ENCODE assay signal across 8 cellular contexts in the genomic region with DNA sequence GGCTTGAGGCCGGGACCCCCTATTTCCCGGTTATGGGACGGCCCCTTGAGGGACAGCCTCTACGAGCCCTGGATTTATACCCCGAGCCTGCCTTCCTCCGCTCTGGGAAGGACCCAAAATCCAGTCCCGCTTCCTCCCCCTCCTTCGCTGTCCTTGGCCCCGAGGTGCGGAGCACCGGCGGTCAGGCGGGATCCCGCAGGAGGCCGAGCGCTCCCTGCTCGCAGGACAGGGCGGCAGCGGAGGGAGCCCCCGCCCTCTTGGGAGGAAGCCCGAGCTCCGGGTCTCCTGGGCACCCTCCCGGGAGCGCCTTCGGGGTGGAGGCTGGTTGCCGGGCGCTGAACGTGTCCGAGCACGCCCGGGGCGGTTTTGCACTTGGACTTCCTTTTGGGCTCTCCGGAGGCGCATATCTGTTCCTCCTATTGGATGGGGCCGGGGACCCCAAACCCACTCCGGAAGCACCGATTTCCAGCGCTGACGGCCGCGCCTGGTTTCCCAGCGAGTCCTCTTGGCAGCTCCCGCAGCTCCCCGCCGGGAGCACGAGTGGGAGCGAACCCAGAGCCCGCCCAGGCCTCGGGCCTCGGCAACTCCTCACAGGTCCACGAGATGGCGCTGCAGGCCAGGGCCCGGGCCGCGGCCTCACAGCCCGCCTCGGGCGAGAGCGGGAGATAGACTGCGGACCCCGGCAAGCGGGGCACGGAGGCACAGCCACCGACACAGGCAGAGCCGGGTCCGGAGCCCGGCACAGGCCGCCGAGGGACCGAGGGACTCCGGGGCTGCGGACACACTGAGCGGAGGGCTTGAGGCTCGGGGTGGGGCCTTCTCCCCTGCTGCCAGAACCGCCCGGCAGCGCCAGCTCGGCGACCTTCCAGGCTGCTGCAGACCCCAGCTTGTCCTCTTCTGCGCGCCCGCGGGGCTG. TPM values are rescaled to one million over a fixed set of nuclear protein-coding genes. Genes with fewer than 3 reads are reported as not detected.
DNase-seq lines count a peak whose midpoint lies in the region; ATAC-seq and TF ChIP-seq lines count a peak whose summit lies in the region.

No MANE protein-coding gene starts in this region.

- no peaks in the 10 kb centered on the region for H3K36me3 ChIP-seq in left lung

- peak; percentile 99 for TF ChIP-seq CTCF in left lung (IDR thresholded peaks at IDR 0.05)

- intact Hi-C loops in left lung (cut with DNase I): loop anchor here in 1 of 2 donors (10.0 kb wide), 1 partner anchor 423 kb away; no protein-coding TSS in a partner anchor

- peak overlapping the region; percentile 87 to 95 for H3K27ac ChIP-seq in left lung

- peaks cover 14 to 83% of the 10 kb centered on the region in 2 donors for H3K27me3 ChIP-seq in left lung

- H3K9me3 ChIP-seq in left lung: no peaks in the 10 kb centered on the region

- peak overlapping the region; percentile 59 to 65 for H3K4me3 ChIP-seq in left lung

- ATAC-seq in GM18519 (IDR thresholded peaks at IDR 0.05; ENCODE audit: low FRiP score, unreplicated experiment): peak; percentile 62
- ATAC-seq in HG03103 (IDR thresholded peaks at IDR 0.05; ENCODE audit: low read depth, unreplicated experiment): peak; percentile 56
- ATAC-seq in left lung: peak; percentile 83

- DNase-seq in A172 (ENCODE audit: low spot score) (peak; percentile 50), NCI-H2227 treated with DMSO at 0.1 percent for 48 hours (lab: John Stamatoyannopoulos, UW) (peak; percentile 70), dedifferentiated amniotic fluid mesenchymal stem cell (ENCODE audit: extremely low spot score) (peak; percentile 83), left lung (peak; percentile 82 to 95)
- DNase-seq in activated CD4-positive, alpha-beta T cell treated with anti-CD3 and anti-CD28 coated beads for 4 hours: peak; percentile 71 to 72
- DNase-seq in stimulated activated CD4-positive, alpha-beta T cell treated with anti-CD3 and anti-CD28 coated beads, Interleukin-2, amount 100 ng/mL, for 4 hours (ENCODE audit: low read depth): peak; percentile 59

- peaks cover 14 to 80% of the 10 kb centered on the region in 2 donors for H3K4me1 ChIP-seq in left lung

RNA-seq across cellular contexts. Expression of a gene that starts 12.6 kb away (rescaled TPM):
- total RNA-seq in A172 (2014; rRNA removed; shearing (Covaris generic)): 1.7 and 2.6 TPM in 2 replicates
- 100 to 1,000 TPM; 104 to 119 TPM for total RNA-seq in left lung

RNA-seq across cellular contexts. Expression of a gene that starts 40.0 kb away (rescaled TPM):
- 0.10 and 1.0 TPM in 2 replicates for total RNA-seq in A172 (2014; rRNA removed; shearing (Covaris generic))
- total RNA-seq in left lung: 10 to 100 TPM; 21.2 to 29.3 TPM

Comparison
In these comparisons a context has a peak if more than half of its experiments do, and no peak if none do; other contexts are left out.
1. Peak in every context shown above with its lines: DNase-seq, ATAC-seq, H3K4me3 ChIP-seq and H3K27ac ChIP-seq.
2. RNA of a gene that starts 12.6 kb away (total RNA-seq): 104 to 119 TPM in left lung; 1.7 to 2.6 TPM in A172; every median in the first group is over 10 times any median in the second.
3. RNA of a gene that starts 40.0 kb away (total RNA-seq): 21.2 to 29.3 TPM in left lung; 0.10 to 1.0 TPM in A172; every median in the first group is over 10 times any median in the second.